Comparison of ENCODE assay signal across 11 cellular contexts in genomic region chr21:46110499-46111192, GRCh38. TPM values are rescaled to one million over a fixed set of nuclear protein-coding genes. Genes with fewer than 3 reads are reported as not detected.
DNase-seq lines count a peak whose midpoint lies in the region; ATAC-seq and TF ChIP-seq lines count a peak whose summit lies in the region.
"Had no signal": no experiment of that assay in that cellular context is flagged by ENCODE, and none has a peak within 500 bp of the region (broad histone marks: within the 10 kb centered on the region; RNA-seq: fewer than 3 reads in every experiment).

No MANE protein-coding gene starts in this region.

- H3K4me3 Mint-ChIP-seq in immature natural killer cell: no peak overlapping the region
- H3K4me3 Mint-ChIP-seq: IgD-negative memory B cell had no signal

- peak; percentile 15 for DNase-seq in colonic mucosa
- DNase-seq in left lung: peak; percentile 37 to 67
- no peak for DNase-seq in immature natural killer cell
- no peak for DNase-seq in GM10248 (ENCODE audit: extremely low spot score)
- DNase-seq: EL, SW 1271 had no signal

- H3K4me3 ChIP-seq in HEK293 (ENCODE audit: low read depth, low read length) (no peak overlapping the region), colonic mucosa (no peak overlapping the region), left lung (no peak overlapping the region), stomach smooth muscle (ENCODE audit: low read length in 2 of 2) (peak overlapping the region in 1 of 2 donors; percentile 22)

- H3K27me3 Mint-ChIP-seq in immature natural killer cell (ENCODE audit: low read depth in 3 of 3): peaks cover 0 to 2% (median 0%) of the 10 kb centered on the region in 3 donors

- peaks cover 0 to 15% (median 6%) of the 10 kb centered on the region in 6 donors for H3K9me3 Mint-ChIP-seq in immature natural killer cell

- H3K36me3 Mint-ChIP-seq in immature natural killer cell: peaks cover 0 to 4% (median 0%) of the 10 kb centered on the region in 3 donors
- H3K36me3 Mint-ChIP-seq: IgD-negative memory B cell had no signal

- CTCF ChIA-PET in HEK293 (lab: Yijun Ruan, JAX): no interaction called here
- CTCF ChIA-PET in GM10248 (lab: Yijun Ruan, JAX): no interaction called here

- H3K9me3 ChIP-seq in HEK293 (ENCODE audit: control insufficient read depth, insufficient read depth, low read depth, low read length) (no peaks in the 10 kb centered on the region), colonic mucosa (no peaks in the 10 kb centered on the region), left lung (peaks cover 0 to 23% of the 10 kb centered on the region in 2 donors), stomach smooth muscle (ENCODE audit: control insufficient read depth in 2 of 2, low read length in 2 of 2) (peaks cover 0 to 3% of the 10 kb centered on the region in 2 donors)

- ATAC-seq in left lung: peak; percentile 88
- ATAC-seq in HG02678 (IDR thresholded peaks at IDR 0.05; ENCODE audit: unreplicated experiment): no peak

- intact Hi-C loops in colonic mucosa (cut with DNase I) (no loop called here), left lung (cut with DNase I) (no loop called here)

- H3K4me1 ChIP-seq in HEK293 (ENCODE audit: control insufficient read depth, insufficient read depth, low read length): no peaks in the 10 kb centered on the region
- no peaks in the 10 kb centered on the region for H3K4me1 ChIP-seq in colonic mucosa
- no peaks in the 10 kb centered on the region for H3K4me1 ChIP-seq in left lung
- peaks cover 32% of the 10 kb centered on the region for H3K4me1 ChIP-seq in stomach smooth muscle (ENCODE audit: control insufficient read depth, insufficient read depth, low read length)

- H3K36me3 ChIP-seq in HEK293 (ENCODE audit: control insufficient read depth in 2 of 2, insufficient read depth in 1 of 2, low read length in 2 of 2): peaks cover 0 to 35% of the 10 kb centered on the region in 2 experiments
- peaks cover 4% of the 10 kb centered on the region for H3K36me3 ChIP-seq in colonic mucosa
- peaks cover 0 to 36% of the 10 kb centered on the region in 2 donors for H3K36me3 ChIP-seq in left lung
- peaks cover 32 to 36% of the 10 kb centered on the region in 2 donors for H3K36me3 ChIP-seq in stomach smooth muscle (ENCODE audit: control insufficient read depth in 2 of 2, insufficient read depth in 2 of 2, low read length in 2 of 2)

- H3K27ac ChIP-seq in HEK293 (ENCODE audit: extremely low read depth, low read depth, low read length): no peak overlapping the region
- no peak overlapping the region for H3K27ac ChIP-seq in colonic mucosa
- H3K27ac ChIP-seq in left lung: no peak overlapping the region
- H3K27ac ChIP-seq in stomach smooth muscle (ENCODE audit: low read length): peak overlapping the region; percentile 73

- no peaks in the 10 kb centered on the region for H3K4me1 Mint-ChIP-seq in immature natural killer cell
- H3K4me1 Mint-ChIP-seq: IgD-negative memory B cell had no signal

- no peak overlapping the region for H3K27ac Mint-ChIP-seq in immature natural killer cell
- H3K27ac Mint-ChIP-seq: IgD-negative memory B cell had no signal

- H3K27me3 ChIP-seq in colonic mucosa (no peaks in the 10 kb centered on the region), left lung (no peaks in the 10 kb centered on the region), stomach smooth muscle (ENCODE audit: control insufficient read depth in 1 of 2, insufficient read depth in 2 of 2, low read length in 2 of 2) (no peaks in the 10 kb centered on the region)

- POLR2A ChIA-PET in HEK293 (lab: Yijun Ruan, JAX): no interaction called here
- POLR2A ChIA-PET in GM10248 (lab: Yijun Ruan, JAX): no interaction called here

- TF ChIP-seq CTCF in HEK293 (tag by site-specific recombination; IDR thresholded peaks at IDR 0.05) (no peak), colonic mucosa (IDR thresholded peaks at IDR 0.05) (no peak), left lung (IDR thresholded peaks at IDR 0.05) (no peak), GM10248 (IDR thresholded peaks at IDR 0.05; ENCODE audit: control extremely low read depth, extremely low read depth, low read depth, missing control alignments) (no peak)

- no peak overlapping the region for H3K9ac ChIP-seq in colonic mucosa (ENCODE audit: low read depth in 2 of 2, low read length in 2 of 2)
- H3K9ac ChIP-seq in stomach smooth muscle (ENCODE audit: low read length in 2 of 2): peak overlapping the region in 1 of 2 donors; percentile 36

TF ChIP-seq in HEK293, 187 proteins besides CTCF, POLR2A, EP300 and RAD21:
- TF ChIP-seq GLIS1 (tag by site-specific recombination; IDR thresholded peaks at IDR 0.05) (0 out of 2 replicates have a peak, but pooled peaks have one; percentile 29), ZIC2 (tag by site-specific recombination; IDR thresholded peaks at IDR 0.05) (0 out of 2 replicates have a peak, but pooled peaks have one; percentile 19), ZNF677 (tag by site-specific recombination; IDR thresholded peaks at IDR 0.05) (no peak)

RNA-seq across cellular contexts. Expression of gene COL6A2, which starts 12.7 kb away (rescaled TPM):
- total RNA-seq in colonic mucosa: 100 to 1,000 TPM in 1 of 2 donors, 10 to 100 TPM in 1; 55.7 to 190 TPM
- 100 to 1,000 TPM; 405 to 474 TPM for total RNA-seq in left lung
- 10 to 100 TPM in 2 of 3 donors, 1 to 10 TPM in 1; 4.4 to 46.6 (median 30.6) TPM for polyA plus RNA-seq in immature natural killer cell

RNA-seq across cellular contexts. Expression of gene FTCD, which starts 44.7 kb away (rescaled TPM):
- total RNA-seq in colonic mucosa (1 to 10 TPM in 1 of 2 donors, under 1 TPM in 1; 0.45 to 4.2 TPM), left lung (under 1 TPM; 0.29 to 0.38 TPM)
- polyA plus RNA-seq in immature natural killer cell: not detected
- total RNA-seq: dermis microvascular lymphatic vessel endothelial cell had no signal
- polyA plus RNA-seq: IgD-negative memory B cell had no signal

Comparison
In these comparisons a context has a peak if more than half of its experiments do, and no peak if none do; other contexts are left out.
1. DNase-seq: peak in colonic mucosa (single experiment) and left lung (2 of 2); none in immature natural killer cell (0 of 3) and GM10248 (single experiment).